28 cellular contexts compared by ENCODE assay signal in genomic region chr10:115972426-115972825, GRCh38.
"Had no signal": no experiment of that assay in that cellular context is flagged by ENCODE, and none has a peak within 500 bp of the region (broad histone marks: within the 10 kb centered on the region; RNA-seq: fewer than 3 reads in every experiment).

No MANE protein-coding gene starts in this region.

- DNase-seq: glutamatergic neuron; heart left ventricle; hypothalamus; immature natural killer cell; left ventricle myocardium inferior; mesendoderm; naive B cell; occipital lobe; ovary; right cardiac atrium; small intestine; spleen; stimulated activated CD4-positive, alpha-beta T cell treated with anti-CD3 and anti-CD28 coated beads, Interleukin-4, amount 100 ng/mL, for 24 hours; stimulated activated naive CD4-positive, alpha-beta T cell; tibial artery; trophoblast cell; uterus had no signal

- H3K27me3 ChIP-seq: heart left ventricle, neutrophil, ovary, spleen, suprapubic skin, tibial artery, uterus had no signal

- H3K4me1 ChIP-seq: heart left ventricle, left ventricle myocardium inferior, spleen, suprapubic skin, uterus had no signal

- ATAC-seq: heart left ventricle; sciatic nerve; stimulated activated effector memory CD8-positive, alpha-beta T cell treated with anti-CD3 and anti-CD28 coated beads, Interleukin-12 subunit alpha, Interleukin-12 subunit beta, amount 100 ng/mL, for 72 hours had no signal

- H3K4me3 Mint-ChIP-seq: immature natural killer cell; mesothelial cell of epicardium; natural killer cell treated with Interleukin-12 subunit alpha and Interleukin-12 subunit beta and Interleukin-15 and Interleukin-18, amount 100 ng/mL, for 72 hours; neural crest cell; stimulated activated effector memory CD8-positive, alpha-beta T cell treated with anti-CD3 and anti-CD28 coated beads, Interleukin-12 subunit alpha, Interleukin-12 subunit beta, amount 100 ng/mL, for 72 hours; stimulated activated naive CD8-positive, alpha-beta T cell treated with anti-CD3 and anti-CD28 coated beads, Interleukin-15, Interleukin-2, amounts not matched to agents 100 ng/mL and 50 ng/mL, for 24 hours had no signal

- H3K27ac Mint-ChIP-seq: immature natural killer cell; mesothelial cell of epicardium; natural killer cell treated with Interleukin-12 subunit alpha and Interleukin-12 subunit beta and Interleukin-15 and Interleukin-18, amount 100 ng/mL, for 72 hours; stimulated activated effector memory CD8-positive, alpha-beta T cell treated with anti-CD3 and anti-CD28 coated beads, Interleukin-12 subunit alpha, Interleukin-12 subunit beta, amount 100 ng/mL, for 72 hours; stimulated activated naive CD8-positive, alpha-beta T cell treated with anti-CD3 and anti-CD28 coated beads, Interleukin-15, Interleukin-2, amounts not matched to agents 100 ng/mL and 50 ng/mL, for 24 hours had no signal

- H3K27ac ChIP-seq: heart left ventricle, left ventricle myocardium inferior, neutrophil, ovary, spleen, suprapubic skin, thoracic aorta, tibial artery, uterus had no signal

- H3K4me1 Mint-ChIP-seq: immature natural killer cell; mesothelial cell of epicardium; naive B cell; neural crest cell; stimulated activated effector memory CD8-positive, alpha-beta T cell treated with anti-CD3 and anti-CD28 coated beads, Interleukin-12 subunit alpha, Interleukin-12 subunit beta, amount 100 ng/mL, for 72 hours had no signal

- H3K27me3 Mint-ChIP-seq: naive B cell; natural killer cell treated with Interleukin-12 subunit alpha and Interleukin-12 subunit beta and Interleukin-15 and Interleukin-18, amount 100 ng/mL, for 72 hours; stimulated activated naive CD8-positive, alpha-beta T cell treated with anti-CD3 and anti-CD28 coated beads, Interleukin-15, Interleukin-2, amounts not matched to agents 100 ng/mL and 50 ng/mL, for 24 hours had no signal

- H3K36me3 ChIP-seq: heart left ventricle, left ventricle myocardium inferior, neutrophil, ovary, spleen, suprapubic skin, thoracic aorta, tibial artery, uterus had no signal

- H3K36me3 Mint-ChIP-seq: naive B cell; natural killer cell treated with Interleukin-12 subunit alpha and Interleukin-12 subunit beta and Interleukin-15 and Interleukin-18, amount 100 ng/mL, for 72 hours; stimulated activated effector memory CD8-positive, alpha-beta T cell treated with anti-CD3 and anti-CD28 coated beads, Interleukin-12 subunit alpha, Interleukin-12 subunit beta, amount 100 ng/mL, for 72 hours had no signal

- H3K9me3 ChIP-seq: neutrophil, ovary, spleen, suprapubic skin, thoracic aorta, tibial artery, uterus had no signal

- H3K4me3 ChIP-seq: heart left ventricle, left ventricle myocardium inferior, lung, ovary, spleen, suprapubic skin, thoracic aorta, tibial artery, uterus had no signal

- FAIRE-seq: islet of Langerhans, small intestine had no signal
